Comparison of ENCODE assay signal across 8 cellular contexts in the genomic region with DNA sequence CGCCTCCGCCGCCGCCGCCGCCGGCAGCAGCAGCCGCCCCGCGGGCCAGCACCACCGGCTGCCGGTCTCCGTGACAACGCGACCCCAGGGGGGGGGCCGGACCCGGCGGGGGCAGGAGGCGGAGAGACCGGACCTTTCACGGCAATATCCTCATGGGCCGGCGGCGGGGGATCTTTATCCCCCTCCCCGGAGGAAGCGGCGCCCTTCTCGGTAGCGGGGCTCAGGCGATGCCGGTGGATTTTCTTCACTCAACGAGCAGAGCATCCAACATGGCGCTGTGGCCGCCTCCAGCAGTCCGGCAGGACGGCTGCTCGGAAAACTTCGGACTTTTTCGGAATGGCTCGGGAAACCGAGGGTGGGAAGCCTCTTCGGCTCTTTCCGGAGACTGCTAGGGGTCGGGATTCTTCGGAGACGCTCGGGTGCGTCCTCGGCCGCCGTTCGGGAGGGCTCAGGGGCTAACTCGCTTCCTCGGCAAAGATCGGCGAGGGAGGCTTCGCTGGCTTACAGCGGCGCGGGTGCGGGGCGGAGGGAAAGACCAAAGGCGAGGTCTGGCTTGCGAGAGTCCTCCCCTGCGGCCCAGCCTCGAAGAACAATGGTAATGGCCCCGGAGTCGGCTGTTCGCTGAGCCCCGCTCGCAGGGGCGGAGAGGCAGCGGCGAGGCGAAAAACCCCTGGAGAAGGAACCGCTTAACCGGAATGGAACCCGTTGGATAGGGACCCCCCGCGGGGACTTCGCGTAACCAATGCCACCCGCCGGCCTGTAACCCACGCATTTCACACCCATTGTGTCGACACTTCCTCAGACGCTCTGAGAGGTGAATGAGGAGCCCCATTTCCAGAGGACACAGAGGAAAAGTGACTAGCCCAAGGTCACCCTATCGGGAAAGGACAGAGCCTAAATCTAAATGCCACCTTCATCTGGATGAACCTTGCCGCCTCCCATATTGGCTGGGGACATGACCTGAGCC. TPM values are rescaled to one million over a fixed set of nuclear protein-coding genes. Genes with fewer than 3 reads are reported as not detected.
DNase-seq lines count a peak whose midpoint lies in the region; ATAC-seq and TF ChIP-seq lines count a peak whose summit lies in the region.

EIF4G3 (minus strand) TSS at position 309 of the 967 bp plus-strand sequence. CDS start 174,155 bp downstream, outside the sequence.

- no peaks in the 10 kb centered on the region for H3K36me3 ChIP-seq in PC-9 (ENCODE audit: low read depth)
- no peaks in the 10 kb centered on the region for H3K36me3 ChIP-seq in mucosa of descending colon (ENCODE audit: low read depth)

- POLR2A ChIA-PET in PC-9 (lab: Charles Lee; ENCODE audit: unreplicated experiment) = interaction anchor here (0.6 kb wide), 1 partner anchor 390 kb away, joined by 4 read pairs; no protein-coding TSS in a partner anchor

- H3F3A ChIP-seq in PC-9 (ENCODE audit: insufficient read depth, low read depth) = peaks cover 12% of the 10 kb centered on the region; the same call in 1 of the 2 replicates

- peaks cover 12% of the 10 kb centered on the region for H4K20me1 ChIP-seq in PC-9 (ENCODE audit: insufficient read depth)

- TF ChIP-seq CTCF in PC-9 (conservative IDR thresholded peaks at IDR 0.05) (no peak), mucosa of descending colon (IDR thresholded peaks at IDR 0.05) (no peak)

- intact Hi-C loops in PC-9 (cut with micrococcal nuclease; ENCODE audit: unreplicated experiment) = loop anchor here (10.0 kb wide), 1 partner anchor 392 kb away; the partner anchor contains the start of gene HP1BP3
- intact Hi-C loops in mucosa of descending colon (cut with DNase I, micrococcal nuclease) = no loop called here

- TSS peak; percentile 66 for BruUV-seq in PC-9 (replicated peaks; lab: Mats Ljungman, UMichigan)

- H3K79me2 ChIP-seq in PC-9 (ENCODE audit: low read depth) = peaks cover 41% of the 10 kb centered on the region

- H3K27ac ChIP-seq in PC-9 (peak within 1 kb of the TSS; percentile 85), epithelial cell of prostate (peak within 1 kb of the TSS; percentile 90)

- H3K4me2 ChIP-seq in PC-9 = peak within 1 kb of the TSS; percentile 77

- CTCF ChIA-PET in PC-9 (lab: Charles Lee) = no interaction called here

- DNase-seq in DMS153 (lab: John Stamatoyannopoulos, UW) (peak; percentile 98), PC-9 (peak; percentile 88 to 97), epithelial cell of prostate (ENCODE audit: low read depth, low spot score) (peak; percentile 43), mucosa of descending colon (peak; percentile 98 to 100 (median 100))
- DNase-seq in Jurkat, Clone E6-1 (ENCODE audit: low read depth, low spot score) = peak; percentile 94
- peak; percentile 99 for DNase-seq in activated T-cell treated with anti-CD3 and anti-CD28 coated beads, Interleukin-2, amount 50 U/mL, for 1 hour
- peak; percentile 99 for DNase-seq in stimulated activated CD8-positive, alpha-beta memory T cell treated with anti-CD3 and anti-CD28 coated beads, Interleukin-4, amount 100 ng/mL, for 24 hours (ENCODE audit: low read depth)

- H3K27me3 ChIP-seq in PC-9 (ENCODE audit: insufficient read depth, low read depth) = no peaks in the 10 kb centered on the region

- no peaks in the 10 kb centered on the region for H3K9me3 ChIP-seq in PC-9 (ENCODE audit: insufficient read depth, low read depth)
- H3K9me3 ChIP-seq in mucosa of descending colon = no peaks in the 10 kb centered on the region

- H3K4me1 ChIP-seq in PC-9 (replicated peaks; ENCODE audit: insufficient read depth) (peaks cover 6% of the 10 kb centered on the region; the same call in 1 of the 2 replicates), mucosa of descending colon (ENCODE audit: low read depth) (no peaks in the 10 kb centered on the region)

- peak within 1 kb of the TSS; percentile 79 for H2AFZ ChIP-seq in PC-9

- peak within 1 kb of the TSS; percentile 68 for H3K4me3 ChIP-seq in Jurkat, Clone E6-1 (ENCODE audit: low read length)
- H3K4me3 ChIP-seq in PC-9 (peak within 1 kb of the TSS; percentile 64), mucosa of descending colon (peak within 1 kb of the TSS; percentile 58)

- ATAC-seq in GM21619 (IDR thresholded peaks at IDR 0.05; ENCODE audit: unreplicated experiment) (peak; percentile 87), mucosa of descending colon (peak; percentile 97)

- H3K9me2 ChIP-seq in PC-9 (ENCODE audit: insufficient read depth) = no peaks in the 10 kb centered on the region

RNA-seq across cellular contexts. Expression of gene EIF4G3, which starts in this region (rescaled TPM):
- polyA plus RNA-seq in Jurkat, Clone E6-1 (2012; ENCODE audit: insufficient read depth, insufficient read length) = 42.7 TPM
- total RNA-seq in PC-9 (2021) = 52.6 and 63.2 TPM in 2 replicates
- 100 to 1,000 TPM in 1 of 3 donors, 10 to 100 TPM in 2; 59.5 to 106 (median 90.8) TPM for total RNA-seq in mucosa of descending colon

Comparison
In these comparisons a context has a peak if more than half of its experiments do, and no peak if none do; other contexts are left out.
1. Peak in every context shown above with its lines: DNase-seq, ATAC-seq, H3K4me3 ChIP-seq and H3K27ac ChIP-seq.
2. DNase-seq: peak in every context shown above with its lines; median percentile 100 in mucosa of descending colon; 99 in activated T-cell treated with anti-CD3 and anti-CD28 coated beads, Interleukin-2, amount 50 U/mL, for 1 hour; 99 in stimulated activated CD8-positive, alpha-beta memory T cell treated with anti-CD3 and anti-CD28 coated beads, Interleukin-4, amount 100 ng/mL, for 24 hours; 98 in DMS153; 94 in Jurkat, Clone E6-1; 92 in PC-9; 43 in epithelial cell of prostate.